14 cellular contexts compared by ENCODE assay signal in the genomic region with DNA sequence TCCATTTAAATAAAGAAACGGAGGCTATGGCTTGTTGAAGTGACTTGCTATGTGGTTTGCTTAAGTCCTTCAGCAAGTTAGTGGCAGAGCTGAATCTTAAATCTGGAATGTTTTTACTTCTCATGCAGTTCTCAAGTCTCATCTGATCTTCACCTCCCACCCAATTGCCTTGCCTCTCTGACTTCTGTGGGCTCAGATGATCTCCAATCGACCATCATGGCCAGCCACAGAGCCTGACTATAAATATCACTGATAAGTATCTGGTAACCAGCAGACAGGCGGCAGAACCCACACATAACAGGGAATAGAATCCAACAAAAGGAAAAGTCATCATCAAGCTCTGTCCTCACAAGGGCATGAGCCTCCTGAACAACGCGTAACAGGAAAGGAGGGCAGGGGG.
DNase-seq lines count a peak whose midpoint lies in the region; ATAC-seq and TF ChIP-seq lines count a peak whose summit lies in the region.
"Had no signal": no experiment of that assay in that cellular context is flagged by ENCODE, and none has a peak within 500 bp of the region (broad histone marks: within the 10 kb centered on the region; RNA-seq: fewer than 3 reads in every experiment).

No MANE protein-coding gene starts in this region.

- H3K4me3 Mint-ChIP-seq in activated naive CD8-positive, alpha-beta T cell treated with anti-CD3 and anti-CD28 coated beads, Interleukin-2, amount 50 U/mL, for 24 hours = no peak overlapping the region
- H3K4me3 Mint-ChIP-seq: B cell; CD8-positive, alpha-beta T cell; H9 had no signal

- no peaks in the 10 kb centered on the region for H3K79me2 ChIP-seq in parathyroid adenoma

- H3K4me3 ChIP-seq in esophagus muscularis mucosa = no peak overlapping the region
- H3K4me3 ChIP-seq in parathyroid adenoma (ENCODE audit: low read depth, low read length) = no peak overlapping the region
- H3K4me3 ChIP-seq: BLaER1 treated with 17β-estradiol and CSF1 and Interleukin-3, amounts not matched to agents 10 nM and 100 nM; GM12878 had no signal

- DNase-seq in LHCN-M2 (ENCODE audit: low read depth) (peak; percentile 40), esophagus muscularis mucosa (ENCODE audit: extremely low spot score) (peak; percentile 57), left colon (no peak), kidney glomerular epithelial cell (lab: John Stamatoyannopoulos, UW) (no peak)
- no peak for DNase-seq in activated naive CD8-positive, alpha-beta T cell treated with anti-CD3 and anti-CD28 coated beads, Interleukin-2, amount 50 U/mL, for 24 hours
- DNase-seq: Calu3; CD8-positive, alpha-beta T cell; DMS79 treated with DMSO at 0.1 percent for 48 hours; EL; H9 had no signal

- no peak for TF ChIP-seq POLR2A in esophagus muscularis mucosa (IDR thresholded peaks at IDR 0.05; ENCODE audit: low read depth)

- H3K36me3 Mint-ChIP-seq in activated naive CD8-positive, alpha-beta T cell treated with anti-CD3 and anti-CD28 coated beads, Interleukin-2, amount 50 U/mL, for 24 hours (ENCODE audit: low read depth) = no peaks in the 10 kb centered on the region
- H3K36me3 Mint-ChIP-seq: CD8-positive, alpha-beta T cell had no signal

- H3K9me3 Mint-ChIP-seq in activated naive CD8-positive, alpha-beta T cell treated with anti-CD3 and anti-CD28 coated beads, Interleukin-2, amount 50 U/mL, for 24 hours = no peaks in the 10 kb centered on the region
- H3K9me3 Mint-ChIP-seq: CD8-positive, alpha-beta T cell; H9 had no signal

- H3K27me3 ChIP-seq in esophagus muscularis mucosa = no peaks in the 10 kb centered on the region
- no peaks in the 10 kb centered on the region for H3K27me3 ChIP-seq in parathyroid adenoma (ENCODE audit: control insufficient read depth, insufficient read depth, low read length)
- H3K27me3 ChIP-seq: BLaER1 treated with 17β-estradiol and CSF1 and Interleukin-3, amounts not matched to agents 10 nM and 100 nM had no signal

- TF ChIP-seq CTCF in esophagus muscularis mucosa (IDR thresholded peaks at IDR 0.05) = no peak
- TF ChIP-seq CTCF in parathyroid adenoma (IDR thresholded peaks at IDR 0.05) = no peak

- peak overlapping the region; percentile 38 for H2AFZ ChIP-seq in parathyroid adenoma

- no peak overlapping the region for H3K27ac Mint-ChIP-seq in activated naive CD8-positive, alpha-beta T cell treated with anti-CD3 and anti-CD28 coated beads, Interleukin-2, amount 50 U/mL, for 24 hours
- H3K27ac Mint-ChIP-seq: B cell; CD8-positive, alpha-beta T cell; H9 had no signal

- H3K36me3 ChIP-seq in esophagus muscularis mucosa (no peaks in the 10 kb centered on the region), parathyroid adenoma (ENCODE audit: control insufficient read depth, insufficient read depth, low read length) (no peaks in the 10 kb centered on the region)
- H3K36me3 ChIP-seq: BLaER1 treated with 17β-estradiol and CSF1 and Interleukin-3, amounts not matched to agents 10 nM and 100 nM had no signal

- H3K27me3 Mint-ChIP-seq in activated naive CD8-positive, alpha-beta T cell treated with anti-CD3 and anti-CD28 coated beads, Interleukin-2, amount 50 U/mL, for 24 hours = no peaks in the 10 kb centered on the region
- H3K27me3 Mint-ChIP-seq: B cell had no signal

- no peak overlapping the region for H3K27ac ChIP-seq in esophagus muscularis mucosa (replicated peaks in 1 of 4)
- H3K27ac ChIP-seq in parathyroid adenoma = no peak overlapping the region
- H3K27ac ChIP-seq: BLaER1 treated with 17β-estradiol and CSF1 and Interleukin-3, amounts not matched to agents 10 nM and 100 nM had no signal

- no peaks in the 10 kb centered on the region for H3K9me3 ChIP-seq in esophagus muscularis mucosa
- no peaks in the 10 kb centered on the region for H3K9me3 ChIP-seq in parathyroid adenoma (ENCODE audit: control insufficient read depth, low read length)
- H3K9me3 ChIP-seq: BLaER1 treated with 17β-estradiol and CSF1 and Interleukin-3, amounts not matched to agents 10 nM and 100 nM had no signal

- 78% methylated on average over 5 of the region's 5 CpGs for WGBS in esophagus muscularis mucosa

- intact Hi-C loops in esophagus muscularis mucosa (cut with DNase I) (no loop called here), left colon (cut with DNase I, micrococcal nuclease) (no loop called here)

- TF ChIP-seq EP300 in esophagus muscularis mucosa (IDR thresholded peaks at IDR 0.05) = no peak

- H3K4me2 ChIP-seq in parathyroid adenoma (ENCODE audit: low read length) = no peak overlapping the region
- H3K4me2 ChIP-seq: BLaER1 treated with 17β-estradiol and CSF1 and Interleukin-3, amounts not matched to agents 10 nM and 100 nM had no signal

- no peak for ATAC-seq in left colon
- ATAC-seq in activated naive CD8-positive, alpha-beta T cell treated with anti-CD3 and anti-CD28 coated beads, Interleukin-2, amount 50 U/mL, for 24 hours = no peak
- ATAC-seq: CD8-positive, alpha-beta T cell; GM12878 had no signal

- no peaks in the 10 kb centered on the region for H3K4me1 Mint-ChIP-seq in activated naive CD8-positive, alpha-beta T cell treated with anti-CD3 and anti-CD28 coated beads, Interleukin-2, amount 50 U/mL, for 24 hours
- H3K4me1 Mint-ChIP-seq: B cell had no signal

- no peaks in the 10 kb centered on the region for H3K4me1 ChIP-seq in esophagus muscularis mucosa
- H3K4me1 ChIP-seq in parathyroid adenoma = peaks cover 3% of the 10 kb centered on the region
- H3K4me1 ChIP-seq: BLaER1 treated with 17β-estradiol and CSF1 and Interleukin-3, amounts not matched to agents 10 nM and 100 nM had no signal

- no peak overlapping the region for H3K9ac ChIP-seq in parathyroid adenoma
- H3K9ac ChIP-seq: BLaER1 treated with 17β-estradiol and CSF1 and Interleukin-3, amounts not matched to agents 10 nM and 100 nM had no signal

Comparison
In these comparisons a context has a peak if more than half of its experiments do, and no peak if none do; other contexts are left out.
1. DNase-seq: peak in LHCN-M2 (single experiment) and esophagus muscularis mucosa (single experiment); none in left colon (0 of 2), activated naive CD8-positive, alpha-beta T cell treated with anti-CD3 and anti-CD28 coated beads, Interleukin-2, amount 50 U/mL, for 24 hours (single experiment) and kidney glomerular epithelial cell (single experiment).